In the genomic region with DNA sequence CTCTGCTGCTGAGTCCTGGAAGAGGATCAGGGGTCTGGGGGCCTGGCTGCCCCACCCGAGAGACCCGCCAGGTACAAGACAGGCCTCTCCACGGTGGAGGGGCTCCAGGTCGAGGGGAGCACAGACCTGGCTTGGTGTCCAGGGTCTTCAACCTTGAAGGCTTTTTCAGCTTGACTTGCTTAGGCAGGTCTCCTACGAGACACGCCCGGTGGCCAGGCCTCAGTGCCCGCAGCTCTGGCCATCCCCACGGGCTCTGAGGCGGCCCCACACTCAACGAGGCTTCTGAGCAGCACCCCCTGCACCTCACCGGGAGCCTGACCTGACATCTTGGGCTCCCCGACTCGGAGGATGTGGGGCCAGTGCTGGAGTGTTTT, we compare ENCODE assay signal across 14 cellular contexts. TPM values are rescaled to one million over a fixed set of nuclear protein-coding genes. Genes with fewer than 3 reads are reported as not detected.
DNase-seq lines count a peak whose midpoint lies in the region; ATAC-seq, FAIRE-seq and TF ChIP-seq lines count a peak whose summit lies in the region.
"Had no signal": no experiment of that assay in that cellular context is flagged by ENCODE, and none has a peak within 500 bp of the region (broad histone marks: within the 10 kb centered on the region; RNA-seq: fewer than 3 reads in every experiment).

No MANE protein-coding gene starts in this region.

- H3K9me1 ChIP-seq in K562 (ENCODE audit: control insufficient read depth, insufficient read depth, low read length), result no peaks in the 10 kb centered on the region

- no peaks in the 10 kb centered on the region for H3K9me3 Mint-ChIP-seq in T-helper 1 cell treated with Interleukin-12 subunit alpha and Interleukin-12 subunit beta and Interleukin-4 antibody, amounts not matched to agents 30 μg/mL and 1 μg/mL, for 36 hours

- H3K27ac ChIP-seq in K562 (ENCODE audit: extremely low read depth, low read depth, low read length) (peak overlapping the region; percentile 64), small intestine (ENCODE audit: low read depth in 1 of 2, low read length in 1 of 2) (peak overlapping the region; percentile 17 to 91)

- TF ChIP-seq RAD21 in K562 (CRISPR knock-in tag; conservative IDR thresholded peaks at IDR 0.05 in 1 of 2, IDR thresholded peaks at IDR 0.05 in 1 of 2), result no peak

- H3K27me3 ChIP-seq in K562 (ENCODE audit: control insufficient read depth in 2 of 2, insufficient read depth in 2 of 2, low read length in 2 of 2) (no peaks in the 10 kb centered on the region), small intestine (ENCODE audit: control insufficient read depth in 2 of 2, insufficient read depth in 2 of 2, low read length in 2 of 2) (no peaks in the 10 kb centered on the region)

- no peaks in the 10 kb centered on the region for H3K27me3 Mint-ChIP-seq in T-helper 1 cell treated with Interleukin-12 subunit alpha and Interleukin-12 subunit beta and Interleukin-4 antibody, amounts not matched to agents 30 μg/mL and 1 μg/mL, for 36 hours (ENCODE audit: low read depth)

- H3K36me3 ChIP-seq in K562 (ENCODE audit: control insufficient read depth, insufficient read depth, low read length) (no peaks in the 10 kb centered on the region), small intestine (ENCODE audit: control insufficient read depth in 2 of 2, insufficient read depth in 2 of 2, low read length in 2 of 2) (no peaks in the 10 kb centered on the region)

- peak overlapping the region; percentile 81 for H3K4me2 ChIP-seq in K562 (ENCODE audit: insufficient read depth, low read length)
- H3K4me2 ChIP-seq: smooth muscle cell had no signal

- WGBS in K562 (ENCODE audit: insufficient coverage, low coverage, missing lambda C conversion rate), result 35% methylated on average over 14 of the region's 14 CpGs
- WGBS in small intestine, 3 donors, result 33 to 50% (median 34%) methylated on average over 14 of the region's 14 CpGs

- H3K79me2 ChIP-seq in K562 (ENCODE audit: control insufficient read depth, insufficient read depth, low read length), result no peaks in the 10 kb centered on the region

- H4K20me1 ChIP-seq in K562 (replicated peaks; ENCODE audit: control insufficient read depth, insufficient read depth, low read length), result no peaks in the 10 kb centered on the region

- H3K9ac ChIP-seq in K562 (ENCODE audit: insufficient read depth in 1 of 2, low read depth in 2 of 2, low read length in 2 of 2), result peak overlapping the region; percentile 23 to 88; a peak in 3 of 4 replicates

- intact Hi-C loops in K562 (cut with micrococcal nuclease), result no loop called here

- FAIRE-seq in K562 (lab: Jason Lieb, UNC) (no peak), small intestine (lab: Jason Lieb, UNC) (no peak)
- FAIRE-seq: A204.1, H54, TTC549 had no signal

- no peak for TF ChIP-seq POLR2A in K562 (conservative IDR thresholded peaks at IDR 0.05)

- peak overlapping the region; percentile 75 for H2AFZ ChIP-seq in K562 (ENCODE audit: low read depth, low read length)

- no TSS peak for BruUV-seq in K562 (replicated peaks; lab: Mats Ljungman, UMichigan)

- POLR2A ChIA-PET in K562 (lab: Yijun Ruan, JAX), result no interaction called here

- no peaks in the 10 kb centered on the region for H3K9me3 ChIP-seq in K562 (replicated peaks; ENCODE audit: control insufficient read depth, insufficient read depth, low read depth, low read length)
- no peaks in the 10 kb centered on the region for H3K9me3 ChIP-seq in small intestine (ENCODE audit: control insufficient read depth, low read depth)
- H3K9me3 ChIP-seq: mucosa of descending colon had no signal

- TF ChIP-seq CTCF in K562 (IDR thresholded peaks at IDR 0.05 in 2 of 3, conservative IDR thresholded peaks at IDR 0.05 in 1 of 3; ENCODE audit: insufficient read depth in 2 of 3, low read depth in 1 of 3, low read length in 3 of 3), result no peak

- H3K4me1 ChIP-seq in K562 (replicated peaks in 1 of 2; ENCODE audit: control insufficient read depth in 2 of 2, insufficient read depth in 2 of 2, low read length in 2 of 2), result peaks cover 16 to 81% of the 10 kb centered on the region in 2 experiments
- no peaks in the 10 kb centered on the region for H3K4me1 ChIP-seq in small intestine (ENCODE audit: control insufficient read depth in 2 of 2, insufficient read depth in 1 of 2, low read depth in 1 of 2, low read length in 1 of 2)

- DNase-seq in T-helper 1 cell (no peak), K562 (ENCODE audit: extremely low read depth in 1 of 4, low spot score in 3 of 4) (no peak), small intestine (no peak)
- no peak for DNase-seq in Jurkat, Clone E6-1 (ENCODE audit: low read depth, low spot score)
- DNase-seq in stimulated activated CD4-positive, alpha-beta T cell treated with anti-CD3 and anti-CD28 coated beads, Interleukin-2, amount 100 ng/mL, for 24 hours, result no peak
- DNase-seq in stimulated activated CD4-positive, alpha-beta T cell treated with anti-CD3 and anti-CD28 coated beads, Interleukin-4, amount 100 ng/mL, for 1 hour, result no peak
- DNase-seq: NCI-H1105 had no signal

- H3K4me3 ChIP-seq in Jurkat, Clone E6-1 (ENCODE audit: low read length), result peak overlapping the region; percentile 43
- H3K4me3 ChIP-seq in K562 (peak overlapping the region; percentile 7; the same call in 1 of the 2 replicates), small intestine (ENCODE audit: low read depth in 1 of 2, low read length in 2 of 2) (no peak overlapping the region)
- H3K4me3 ChIP-seq: mucosa of descending colon, smooth muscle cell had no signal

- in situ Hi-C loops in K562 (cut with MboI), result no loop called here

- CTCF ChIA-PET in K562 (lab: Yijun Ruan, JAX; ENCODE audit: low intra/inter-chr PET ratio), result no interaction called here

- ATAC-seq in K562 (no peak; the same call in 2 of the 3 replicates), HG02623 (IDR thresholded peaks at IDR 0.05; ENCODE audit: unreplicated experiment) (no peak)

- peak overlapping the region; percentile 79 for H3K4me3 Mint-ChIP-seq in T-helper 1 cell treated with Interleukin-12 subunit alpha and Interleukin-12 subunit beta and Interleukin-4 antibody, amounts not matched to agents 30 μg/mL and 1 μg/mL, for 36 hours

- H3K27ac Mint-ChIP-seq in T-helper 1 cell treated with Interleukin-12 subunit alpha and Interleukin-12 subunit beta and Interleukin-4 antibody, amounts not matched to agents 30 μg/mL and 1 μg/mL, for 36 hours, result peak overlapping the region; percentile 76

- peaks cover 6% of the 10 kb centered on the region for H3K4me1 Mint-ChIP-seq in T-helper 1 cell treated with Interleukin-12 subunit alpha and Interleukin-12 subunit beta and Interleukin-4 antibody, amounts not matched to agents 30 μg/mL and 1 μg/mL, for 36 hours (ENCODE audit: low read depth)

- no peaks in the 10 kb centered on the region for H3K36me3 Mint-ChIP-seq in T-helper 1 cell treated with Interleukin-12 subunit alpha and Interleukin-12 subunit beta and Interleukin-4 antibody, amounts not matched to agents 30 μg/mL and 1 μg/mL, for 36 hours (ENCODE audit: low read depth)

- TF ChIP-seq EP300 in K562 (IDR thresholded peaks at IDR 0.05; ENCODE audit: low read length), result no peak

RNA-seq across cellular contexts. Expression of a gene that starts 6.6 kb away (rescaled TPM):
- polyA plus RNA-seq in Jurkat, Clone E6-1 (2012; ENCODE audit: insufficient read depth, insufficient read length), result 17.6 TPM
- 72.8 and 193 TPM in 2 replicates for total RNA-seq in K562 (2011; cell fraction: chromatin; rRNA removed; ENCODE audit: low replicate concordance)
- total RNA-seq in K562 (2011; cell fraction: nucleolus; rRNA removed), result 120 and 131 TPM in 2 replicates
- 71.3 and 73.4 TPM in 2 replicates for total RNA-seq in K562 (2011; cell fraction: nucleoplasm; rRNA removed)
- total RNA-seq in K562 (2014; rRNA removed), result 16.9 and 22.7 TPM in 2 replicates
- total RNA-seq in K562 (2014; rRNA removed; fragmentation: Illumina TruSeq; extraction: Trizol), result 3.2 and 4.8 TPM in 2 replicates
- total RNA-seq in K562 (2015; rRNA removed; fragmentation: Illumina TruSeq; extraction: Trizol), result 9.9 and 11.3 TPM in 2 replicates
- 45.1 and 48.0 TPM in 2 replicates for total RNA-seq in K562 (2021)
- 17.4 and 26.1 TPM in 2 replicates for polyA plus RNA-seq in K562 (2011; rRNA removed)
- polyA plus RNA-seq in K562 (2011; cell fraction: cytosol; rRNA removed), result 21.9 and 41.4 TPM in 2 replicates
- 101 and 150 TPM in 2 replicates for polyA plus RNA-seq in K562 (2011; cell fraction: nucleus; rRNA removed)
- 30.4 and 43.6 TPM in 2 replicates for polyA plus RNA-seq in K562 (2012)
- polyA plus RNA-seq in K562 (2014; fragmentation: Illumina TruSeq; extraction: Trizol), result 13.6 and 22.0 TPM in 2 replicates
- under 1 TPM; 0.15 to 0.81 TPM for polyA plus RNA-seq in K562 (2014; fragmentation: Nextera tagmentation; extraction: Ambion mirVana)
- 20.7 and 24.6 TPM in 2 replicates for polyA plus RNA-seq in K562 (2014; rRNA removed)
- 14.1 and 21.8 TPM in 2 replicates for polyA minus RNA-seq in K562 (2011; rRNA and poly(A)+ RNA removed)
- polyA minus RNA-seq in K562 (2011; cell fraction: cytosol; rRNA and poly(A)+ RNA removed), result 37.2 and 59.9 TPM in 2 replicates
- 30.4 and 32.4 TPM in 2 replicates for polyA minus RNA-seq in K562 (2011; cell fraction: nucleus; rRNA and poly(A)+ RNA removed)
- 100 to 1,000 TPM in 2 of 3 donors, 10 to 100 TPM in 1; 80.2 to 179 (median 110) TPM for polyA plus RNA-seq in small intestine

RNA-seq across cellular contexts. Expression of a gene that starts 12.7 kb away (rescaled TPM):
- 3.1 TPM for polyA plus RNA-seq in Jurkat, Clone E6-1 (2012; ENCODE audit: insufficient read depth, insufficient read length)
- 6.5 and 21.7 TPM in 2 replicates for total RNA-seq in K562 (2011; cell fraction: chromatin; rRNA removed; ENCODE audit: low replicate concordance)
- 12.5 and 13.4 TPM in 2 replicates for total RNA-seq in K562 (2011; cell fraction: nucleolus; rRNA removed)
- total RNA-seq in K562 (2011; cell fraction: nucleoplasm; rRNA removed), result 8.5 and 9.8 TPM in 2 replicates
- total RNA-seq in K562 (2014; rRNA removed), result 1.5 and 2.3 TPM in 2 replicates
- total RNA-seq in K562 (2014; rRNA removed; fragmentation: Illumina TruSeq; extraction: Trizol), result 0.26 and 0.29 TPM in 2 replicates
- 0.83 TPM in 2 replicates for total RNA-seq in K562 (2015; rRNA removed; fragmentation: Illumina TruSeq; extraction: Trizol)
- total RNA-seq in K562 (2021), result 3.1 and 3.2 TPM in 2 replicates
- polyA plus RNA-seq in K562 (2011; rRNA removed), result 2.0 and 3.4 TPM in 2 replicates
- 2.9 and 5.9 TPM in 2 replicates for polyA plus RNA-seq in K562 (2011; cell fraction: cytosol; rRNA removed)
- polyA plus RNA-seq in K562 (2011; cell fraction: nucleus; rRNA removed), result 18.3 and 38.3 TPM in 2 replicates
- 2.7 and 5.8 TPM in 2 replicates for polyA plus RNA-seq in K562 (2012)
- polyA plus RNA-seq in K562 (2014; fragmentation: Illumina TruSeq; extraction: Trizol), result 1.7 and 2.0 TPM in 2 replicates
- under 1 TPM; 0.07 to 0.31 TPM for polyA plus RNA-seq in K562 (2014; fragmentation: Nextera tagmentation; extraction: Ambion mirVana)
- polyA plus RNA-seq in K562 (2014; rRNA removed), result 3.1 and 3.7 TPM in 2 replicates
- polyA minus RNA-seq in K562 (2011; rRNA and poly(A)+ RNA removed), result 0.48 and 0.84 TPM in 2 replicates
- 1.8 and 3.2 TPM in 2 replicates for polyA minus RNA-seq in K562 (2011; cell fraction: cytosol; rRNA and poly(A)+ RNA removed)
- polyA minus RNA-seq in K562 (2011; cell fraction: nucleus; rRNA and poly(A)+ RNA removed), result 2.6 and 3.8 TPM in 2 replicates
- polyA plus RNA-seq in small intestine, result 1 to 10 TPM; 1.9 to 2.7 (median 2.2) TPM

RNA-seq across cellular contexts. Expression of a gene that starts 29.1 kb away (rescaled TPM):
- polyA plus RNA-seq in Jurkat, Clone E6-1 (2012; ENCODE audit: insufficient read depth, insufficient read length), result 55.1 TPM
- total RNA-seq in K562 (2011; cell fraction: chromatin; rRNA removed; ENCODE audit: low replicate concordance), result 97.0 and 226 TPM in 2 replicates
- 102 and 113 TPM in 2 replicates for total RNA-seq in K562 (2011; cell fraction: nucleolus; rRNA removed)
- total RNA-seq in K562 (2011; cell fraction: nucleoplasm; rRNA removed), result 69.3 and 79.1 TPM in 2 replicates
- total RNA-seq in K562 (2014; rRNA removed) (33.6 and 45.2 TPM in 2 replicates), K562 (2014; rRNA removed; fragmentation: Illumina TruSeq; extraction: Trizol) (7.7 and 9.2 TPM in 2 replicates), K562 (2015; rRNA removed; fragmentation: Illumina TruSeq; extraction: Trizol) (21.4 and 22.1 TPM in 2 replicates), K562 (2021) (35.8 and 39.8 TPM in 2 replicates)
- polyA plus RNA-seq in K562 (2011; rRNA removed) (24.1 and 33.0 TPM in 2 replicates), K562 (2014; fragmentation: Illumina TruSeq; extraction: Trizol) (17.9 and 28.4 TPM in 2 replicates), K562 (2014; fragmentation: Nextera tagmentation; extraction: Ambion mirVana) (under 1 TPM; 0.32 to 0.74 TPM), K562 (2014; rRNA removed) (37.5 and 39.3 TPM in 2 replicates), small intestine (10 to 100 TPM; 28.6 to 41.2 (median 38.2) TPM)
- 30.1 and 36.3 TPM in 2 replicates for polyA plus RNA-seq in K562 (2011; cell fraction: cytosol; rRNA removed)
- 112 and 152 TPM in 2 replicates for polyA plus RNA-seq in K562 (2011; cell fraction: nucleus; rRNA removed)
- polyA plus RNA-seq in K562 (2012), result 27.4 and 43.9 TPM in 2 replicates
- 17.5 and 21.0 TPM in 2 replicates for polyA minus RNA-seq in K562 (2011; rRNA and poly(A)+ RNA removed)
- 15.7 and 22.8 TPM in 2 replicates for polyA minus RNA-seq in K562 (2011; cell fraction: cytosol; rRNA and poly(A)+ RNA removed)
- polyA minus RNA-seq in K562 (2011; cell fraction: nucleus; rRNA and poly(A)+ RNA removed), result 27.3 and 36.0 TPM in 2 replicates

RNA-seq across cellular contexts. Expression of a gene that starts 43.9 kb away (rescaled TPM):
- 37.9 TPM for polyA plus RNA-seq in Jurkat, Clone E6-1 (2012; ENCODE audit: insufficient read depth, insufficient read length)
- 6.0 and 15.3 TPM in 2 replicates for total RNA-seq in K562 (2011; cell fraction: chromatin; rRNA removed; ENCODE audit: low replicate concordance)
- total RNA-seq in K562 (2011; cell fraction: nucleolus; rRNA removed), result 11.8 and 12.5 TPM in 2 replicates
- 6.0 and 6.7 TPM in 2 replicates for total RNA-seq in K562 (2011; cell fraction: nucleoplasm; rRNA removed)
- total RNA-seq in K562 (2014; rRNA removed), result 9.6 and 9.8 TPM in 2 replicates
- 1.9 and 2.5 TPM in 2 replicates for total RNA-seq in K562 (2014; rRNA removed; fragmentation: Illumina TruSeq; extraction: Trizol)
- total RNA-seq in K562 (2015; rRNA removed; fragmentation: Illumina TruSeq; extraction: Trizol), result 5.3 and 5.8 TPM in 2 replicates
- 12.8 and 14.6 TPM in 2 replicates for total RNA-seq in K562 (2021)
- polyA plus RNA-seq in K562 (2011; rRNA removed), result 5.1 and 7.0 TPM in 2 replicates
- polyA plus RNA-seq in K562 (2011; cell fraction: cytosol; rRNA removed), result 5.6 and 12.8 TPM in 2 replicates
- 39.5 and 60.0 TPM in 2 replicates for polyA plus RNA-seq in K562 (2011; cell fraction: nucleus; rRNA removed)
- polyA plus RNA-seq in K562 (2012), result 9.9 and 19.7 TPM in 2 replicates
- polyA plus RNA-seq in K562 (2014; fragmentation: Illumina TruSeq; extraction: Trizol), result 5.7 and 7.0 TPM in 2 replicates
- under 1 TPM; 0.06 to 0.10 TPM for polyA plus RNA-seq in K562 (2014; fragmentation: Nextera tagmentation; extraction: Ambion mirVana)
- polyA plus RNA-seq in K562 (2014; rRNA removed), result 10.6 and 11.5 TPM in 2 replicates
- 1.4 and 3.6 TPM in 2 replicates for polyA minus RNA-seq in K562 (2011; rRNA and poly(A)+ RNA removed)
- 5.2 and 6.5 TPM in 2 replicates for polyA minus RNA-seq in K562 (2011; cell fraction: cytosol; rRNA and poly(A)+ RNA removed)
- 6.1 and 6.3 TPM in 2 replicates for polyA minus RNA-seq in K562 (2011; cell fraction: nucleus; rRNA and poly(A)+ RNA removed)
- polyA plus RNA-seq in small intestine, result 1 to 10 TPM in 2 of 3 donors, not detected in 1; 2.4 to 7.9 TPM

RNA-seq across cellular contexts. Expression of a gene that starts 52.6 kb away (rescaled TPM):
- 27.7 TPM for polyA plus RNA-seq in Jurkat, Clone E6-1 (2012; ENCODE audit: insufficient read depth, insufficient read length)
- total RNA-seq in K562 (2011; cell fraction: chromatin; rRNA removed; ENCODE audit: low replicate concordance), result 112 and 304 TPM in 2 replicates
- total RNA-seq in K562 (2011; cell fraction: nucleolus; rRNA removed), result 207 and 279 TPM in 2 replicates
- 136 and 144 TPM in 2 replicates for total RNA-seq in K562 (2011; cell fraction: nucleoplasm; rRNA removed)
- 45.2 and 45.5 TPM in 2 replicates for total RNA-seq in K562 (2014; rRNA removed)
- total RNA-seq in K562 (2014; rRNA removed; fragmentation: Illumina TruSeq; extraction: Trizol), result 5.7 and 11.1 TPM in 2 replicates
- total RNA-seq in K562 (2015; rRNA removed; fragmentation: Illumina TruSeq; extraction: Trizol), result 32.9 and 33.8 TPM in 2 replicates
- 68.4 and 69.1 TPM in 2 replicates for total RNA-seq in K562 (2021)
- polyA plus RNA-seq in K562 (2011; rRNA removed), result 30.6 and 45.2 TPM in 2 replicates
- polyA plus RNA-seq in K562 (2011; cell fraction: cytosol; rRNA removed), result 35.5 and 49.4 TPM in 2 replicates
- polyA plus RNA-seq in K562 (2011; cell fraction: nucleus; rRNA removed), result 285 and 430 TPM in 2 replicates
- polyA plus RNA-seq in K562 (2012), result 38.8 and 60.9 TPM in 2 replicates
- polyA plus RNA-seq in K562 (2014; fragmentation: Illumina TruSeq; extraction: Trizol), result 32.8 and 35.5 TPM in 2 replicates
- 1 to 10 TPM in 1 of 2 experiments, under 1 TPM in 1; 0.79 to 4.0 TPM for polyA plus RNA-seq in K562 (2014; fragmentation: Nextera tagmentation; extraction: Ambion mirVana)
- polyA plus RNA-seq in K562 (2014; rRNA removed), result 69.4 and 71.5 TPM in 2 replicates
- 12.0 and 15.0 TPM in 2 replicates for polyA minus RNA-seq in K562 (2011; rRNA and poly(A)+ RNA removed)
- 18.3 and 22.3 TPM in 2 replicates for polyA minus RNA-seq in K562 (2011; cell fraction: cytosol; rRNA and poly(A)+ RNA removed)
- polyA minus RNA-seq in K562 (2011; cell fraction: nucleus; rRNA and poly(A)+ RNA removed), result 61.0 and 65.0 TPM in 2 replicates
- 1 to 10 TPM in 2 of 3 donors, under 1 TPM in 1; 0.45 to 7.1 (median 3.5) TPM for polyA plus RNA-seq in small intestine

Comparison
In these comparisons a context has a peak if more than half of its experiments do, and no peak if none do; other contexts are left out.
1. H3K4me3 ChIP-seq: peak in Jurkat, Clone E6-1 (single experiment) and K562 (single experiment); none in small intestine (0 of 2).